In the genomic region with DNA sequence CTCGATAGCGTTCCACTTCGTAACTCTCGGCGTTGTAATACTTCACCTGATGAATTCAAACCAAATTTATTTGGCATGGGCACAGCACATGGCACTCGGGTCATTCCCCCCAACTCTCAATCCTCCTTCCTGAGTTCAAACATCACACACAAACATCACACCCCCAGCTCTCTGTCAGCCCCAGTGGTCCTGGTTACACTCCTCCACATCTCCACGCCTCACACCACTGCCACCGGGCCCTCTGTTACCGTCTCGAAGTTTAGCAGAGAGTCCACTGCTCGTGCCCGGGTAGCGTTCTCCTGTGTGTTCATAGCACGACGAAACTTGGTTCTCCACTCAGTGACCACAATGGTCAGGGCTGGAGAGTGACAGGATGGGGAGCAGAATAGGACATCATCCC, we compare ENCODE assay signal across 1 cellular context.
TF ChIP-seq lines count a peak whose summit lies in the region.

No MANE protein-coding gene starts in this region.

TF ChIP-seq in IMR-90, 13 proteins besides CTCF, POLR2A, EP300 and RAD21:
- TF ChIP-seq MAFK (IDR thresholded peaks at IDR 0.05; ENCODE audit: low read depth, low read length) (no peak), CEBPB (IDR thresholded peaks at IDR 0.05; ENCODE audit: low read depth, low read length) (no peak), SMC3 (IDR thresholded peaks at IDR 0.05; ENCODE audit: low read depth, low read length) (no peak), RFX5 (IDR thresholded peaks at IDR 0.05; ENCODE audit: low read depth, low read length) (no peak), NFE2L2 (IDR thresholded peaks at IDR 0.05; ENCODE audit: low read depth, low read length) (no peak), MXI1 (IDR thresholded peaks at IDR 0.05; ENCODE audit: borderline replicate concordance, low read depth, low read length) (no peak), CHD1 (IDR thresholded peaks at IDR 0.05; ENCODE audit: low read depth, low read length) (no peak), MAZ (IDR thresholded peaks at IDR 0.05; ENCODE audit: borderline replicate concordance, low read depth, low read length) (no peak)
